7 cellular contexts compared by ENCODE assay signal in genomic region chr7:77717566-77717965, GRCh38. TPM values are rescaled to one million over a fixed set of nuclear protein-coding genes. Genes with fewer than 3 reads are reported as not detected.
DNase-seq lines count a peak whose midpoint lies in the region; ATAC-seq and TF ChIP-seq lines count a peak whose summit lies in the region.
"Not testable (repeated sequence)": the region's sequence is repeated elsewhere in the genome, so short reads cannot be mapped to it uniquely, and the experiment has no call there.

No MANE protein-coding gene starts in this region.

- H3K27me3 ChIP-seq in endodermal cell (ENCODE audit: control insufficient read depth, insufficient read depth, low read length, poor library complexity, severe bottlenecking); naive thymus-derived CD4-positive, alpha-beta T cell (ENCODE audit: control insufficient read depth in 2 of 2, insufficient read depth in 2 of 2, low read length in 2 of 2); neutrophil; transverse colon: not testable (repeated sequence)

- H3K4me3 Mint-ChIP-seq in T-helper 17 cell; activated naive CD4-positive, alpha-beta T cell treated with anti-CD3 and anti-CD28 coated beads, Interleukin-2, amount 10 ng/mL, durations not matched to agents 7 days and 5 days; endodermal cell: not testable (repeated sequence)
- peak overlapping the region in 4 of 10 donors; percentile 8 to 52 (median 38) for H3K4me3 Mint-ChIP-seq in naive thymus-derived CD4-positive, alpha-beta T cell

- H3K27ac ChIP-seq in HEK293 (ENCODE audit: extremely low read depth, low read depth, low read length); endodermal cell (ENCODE audit: low read depth, low read length); naive thymus-derived CD4-positive, alpha-beta T cell (ENCODE audit: low read depth, low read length); transverse colon: not testable (repeated sequence)
- H3K27ac ChIP-seq in neutrophil, result peak overlapping the region; percentile 4

- in situ Hi-C loops in transverse colon (cut with MboI; ENCODE audit: low pct_ligation_motif_present in 1 of 4, low pct_unique_long_range_greater_than_20kb in 1 of 4, low sequenced_read_pairs in 3 of 4), result not testable (repeated sequence)

- 88 to 96% methylated on average over 3 to 5 of the region's 5 CpGs for WGBS in endodermal cell (ENCODE audit: insufficient coverage in 1 of 2, insufficient read length in 1 of 2), 2 experiments
- 88 to 89% methylated on average over 3 to 5 of the region's 5 CpGs for WGBS in transverse colon (ENCODE audit: low coverage in 1 of 2), 2 donors

- H3K27ac Mint-ChIP-seq in T-helper 17 cell, result peak overlapping the region; percentile 90
- peak overlapping the region; percentile 64 for H3K27ac Mint-ChIP-seq in activated naive CD4-positive, alpha-beta T cell treated with anti-CD3 and anti-CD28 coated beads, Interleukin-2, amount 10 ng/mL, durations not matched to agents 7 days and 5 days
- peak overlapping the region; percentile 49 for H3K27ac Mint-ChIP-seq in endodermal cell
- H3K27ac Mint-ChIP-seq in naive thymus-derived CD4-positive, alpha-beta T cell, result peak overlapping the region in 5 of 9 donors; percentile 8 to 60 (median 43)

- not testable (repeated sequence) for H3K9me3 ChIP-seq in HEK293 (ENCODE audit: control insufficient read depth, insufficient read depth, low read depth, low read length); T-helper 17 cell (ENCODE audit: control insufficient read depth, low read length, poor library complexity, severe bottlenecking); endodermal cell (ENCODE audit: control insufficient read depth, low read length); naive thymus-derived CD4-positive, alpha-beta T cell (ENCODE audit: control insufficient read depth in 2 of 3, low read length in 3 of 3); neutrophil; transverse colon

- not testable (repeated sequence) for H3K9ac ChIP-seq in endodermal cell (ENCODE audit: extremely low read depth, low read length, poor library complexity, severe bottlenecking)

- not testable (repeated sequence) for TF ChIP-seq EP300 in transverse colon (IDR thresholded peaks at IDR 0.05; ENCODE audit: low read depth)

- not testable (repeated sequence) for H3K36me3 Mint-ChIP-seq in T-helper 17 cell (ENCODE audit: low read depth); activated naive CD4-positive, alpha-beta T cell treated with anti-CD3 and anti-CD28 coated beads, Interleukin-2, amount 10 ng/mL, durations not matched to agents 7 days and 5 days
- peaks cover 20% of the 10 kb centered on the region for H3K36me3 Mint-ChIP-seq in endodermal cell (ENCODE audit: low read depth)
- H3K36me3 Mint-ChIP-seq in naive thymus-derived CD4-positive, alpha-beta T cell, result peaks cover 0 to 15% (median 6%) of the 10 kb centered on the region in 5 donors

- POLR2A ChIA-PET in HEK293 (lab: Yijun Ruan, JAX); naive thymus-derived CD4-positive, alpha-beta T cell (lab: Charles Lee): not testable (repeated sequence)

- TF ChIP-seq POLR2A in transverse colon (IDR thresholded peaks at IDR 0.05), result not testable (repeated sequence)

- not testable (repeated sequence) for ATAC-seq in T-helper 17 cell; naive thymus-derived CD4-positive, alpha-beta T cell

- H3K4me1 Mint-ChIP-seq in T-helper 17 cell, result peaks cover 29% of the 10 kb centered on the region
- H3K4me1 Mint-ChIP-seq in activated naive CD4-positive, alpha-beta T cell treated with anti-CD3 and anti-CD28 coated beads, Interleukin-2, amount 10 ng/mL, durations not matched to agents 7 days and 5 days, result peaks cover 11% of the 10 kb centered on the region
- H3K4me1 Mint-ChIP-seq in endodermal cell, result not testable (repeated sequence)
- H3K4me1 Mint-ChIP-seq in naive thymus-derived CD4-positive, alpha-beta T cell, result peaks cover 18 to 73% (median 59%) of the 10 kb centered on the region in 7 donors

- intact Hi-C loops in naive thymus-derived CD4-positive, alpha-beta T cell (cut with micrococcal nuclease); transverse colon (cut with DNase I; ENCODE audit: low total_unique reads): not testable (repeated sequence)

- not testable (repeated sequence) for TF ChIP-seq CTCF in HEK293 (tag by site-specific recombination; IDR thresholded peaks at IDR 0.05); endodermal cell (conservative IDR thresholded peaks at IDR 0.05); neutrophil (IDR thresholded peaks at IDR 0.05); transverse colon (IDR thresholded peaks at IDR 0.05)

- H3K27me3 Mint-ChIP-seq in T-helper 17 cell; activated naive CD4-positive, alpha-beta T cell treated with anti-CD3 and anti-CD28 coated beads, Interleukin-2, amount 10 ng/mL, durations not matched to agents 7 days and 5 days; endodermal cell (ENCODE audit: insufficient read depth); naive thymus-derived CD4-positive, alpha-beta T cell: not testable (repeated sequence)

- not testable (repeated sequence) for DNase-seq in T-helper 17 cell; activated naive CD4-positive, alpha-beta T cell treated with anti-CD3 and anti-CD28 coated beads, Interleukin-2, amount 10 ng/mL, durations not matched to agents 7 days and 5 days; endodermal cell; naive thymus-derived CD4-positive, alpha-beta T cell
- peak; percentile 27 for DNase-seq in transverse colon

- H3K4me3 ChIP-seq in HEK293 (ENCODE audit: low read depth, low read length); endodermal cell (ENCODE audit: low read length); naive thymus-derived CD4-positive, alpha-beta T cell (ENCODE audit: low read length); neutrophil (ENCODE audit: low read depth in 1 of 2, low read length in 1 of 2); transverse colon: not testable (repeated sequence)

- H3K36me3 ChIP-seq in HEK293 (ENCODE audit: control insufficient read depth in 2 of 2, insufficient read depth in 1 of 2, low read length in 2 of 2); endodermal cell (ENCODE audit: control insufficient read depth, insufficient read depth, low read length); naive thymus-derived CD4-positive, alpha-beta T cell (ENCODE audit: control insufficient read depth in 2 of 3, insufficient read depth in 3 of 3, low read length in 3 of 3); neutrophil; transverse colon: not testable (repeated sequence)

- H3K4me1 ChIP-seq in HEK293 (ENCODE audit: control insufficient read depth, insufficient read depth, low read length) (peaks cover 12% of the 10 kb centered on the region), neutrophil (ENCODE audit: control insufficient read depth in 1 of 2, insufficient read depth in 1 of 2, low read depth in 1 of 2, low read length in 1 of 2) (peaks cover under 1 to 11% of the 10 kb centered on the region in 2 experiments), transverse colon (peaks cover 3 to 53% (median 18%) of the 10 kb centered on the region in 4 donors)
- H3K4me1 ChIP-seq in endodermal cell (ENCODE audit: control insufficient read depth, insufficient read depth, low read length), result not testable (repeated sequence)
- H3K4me1 ChIP-seq in naive thymus-derived CD4-positive, alpha-beta T cell (ENCODE audit: control insufficient read depth in 2 of 2, insufficient read depth in 2 of 2, low read length in 2 of 2), result peaks cover 0 to 12% of the 10 kb centered on the region in 2 donors

- CTCF ChIA-PET in HEK293 (lab: Yijun Ruan, JAX), result interaction anchor here (0.6 kb wide), 1 partner anchor 53 kb away, joined by 4 read pairs; no protein-coding TSS in a partner anchor
- CTCF ChIA-PET in activated naive CD4-positive, alpha-beta T cell treated with anti-CD3 and anti-CD28 coated beads, Interleukin-2, amount 10 ng/mL, durations not matched to agents 7 days and 5 days (lab: Charles Lee), result not testable (repeated sequence)
- CTCF ChIA-PET in naive thymus-derived CD4-positive, alpha-beta T cell (lab: Charles Lee), result interaction anchor here (1.0 kb wide), 1 partner anchor 20 kb away, joined by 3 read pairs; no protein-coding TSS in a partner anchor

- H3K9me3 Mint-ChIP-seq in activated naive CD4-positive, alpha-beta T cell treated with anti-CD3 and anti-CD28 coated beads, Interleukin-2, amount 10 ng/mL, durations not matched to agents 7 days and 5 days; endodermal cell; naive thymus-derived CD4-positive, alpha-beta T cell: not testable (repeated sequence)

TF ChIP-seq in HEK293, 187 proteins besides CTCF, POLR2A, EP300 and RAD21:
- peak; percentile 78 for TF ChIP-seq KLF1 (tag by site-specific recombination; IDR thresholded peaks at IDR 0.05)
TF ChIP-seq in HEK293: peak in this region for 1; not testable (repeated sequence) for 186.

RNA-seq across cellular contexts. Expression of gene RSBN1L, which starts 21.3 kb away (rescaled TPM):
- total RNA-seq in T-helper 17 cell, result 10 to 100 TPM; 19.6 to 20.6 TPM
- total RNA-seq in endodermal cell, result 10 to 100 TPM; 17.6 to 19.9 TPM
- polyA plus RNA-seq in endodermal cell (2013, experiment 1 of 2), result 18.2 TPM
- polyA plus RNA-seq in endodermal cell (2013, experiment 2 of 2), result 16.0 TPM
- 10 to 100 TPM; 19.7 to 41.7 (median 30.8) TPM for total RNA-seq in naive thymus-derived CD4-positive, alpha-beta T cell
- 1 to 10 TPM; 7.7 to 7.8 TPM for polyA plus RNA-seq in naive thymus-derived CD4-positive, alpha-beta T cell
- total RNA-seq in transverse colon, result 10 to 100 TPM; 13.7 to 26.2 (median 19.8) TPM
